In genomic region chr1:70256664-70257063, GRCh38 we compare ENCODE assay signal across 16 cellular contexts. TPM values are rescaled to one million over a fixed set of nuclear protein-coding genes. Genes with fewer than 3 reads are reported as not detected.
DNase-seq lines count a peak whose midpoint lies in the region; ATAC-seq and TF ChIP-seq lines count a peak whose summit lies in the region.
"Had no signal": no experiment of that assay in that cellular context is flagged by ENCODE, and none has a peak within 500 bp of the region (broad histone marks: within the 10 kb centered on the region; RNA-seq: fewer than 3 reads in every experiment).

No MANE protein-coding gene starts in this region.

- CTCF ChIA-PET in WTC11 (lab: Charles Lee), result no interaction called here

- H3K27ac ChIP-seq in right cardiac atrium (ENCODE audit: low read length), result peak overlapping the region; percentile 45
- H3K27ac ChIP-seq: BLaER1 treated with 17β-estradiol and CSF1 and Interleukin-3, amounts not matched to agents 10 nM and 100 nM had no signal

- TF ChIP-seq CTCF in WTC11 (IDR thresholded peaks at IDR 0.05) (no peak), CD14-positive monocyte (IDR thresholded peaks at IDR 0.05) (no peak)

- POLR2A ChIA-PET in WTC11 (lab: Charles Lee), result interaction anchor here (2.1 kb wide), 1 partner anchor 154 kb away, joined by 9 read pairs; the partner anchor contains the start of gene CTH

- H3K27ac Mint-ChIP-seq in WTC11 (peak overlapping the region; percentile 19), CD14-positive monocyte (no peak overlapping the region)

- 73% methylated on average over 1 of the region's 1 CpG for whole genome bisulfite sequencing in right cardiac atrium

- ATAC-seq in Right ventricle myocardium inferior, result peak; percentile 34
- no peak for ATAC-seq in WTC11
- peak; percentile 45 to 46 for ATAC-seq in right cardiac atrium
- ATAC-seq in GM19351 (IDR thresholded peaks at IDR 0.05; ENCODE audit: unreplicated experiment), result no peak

- H3K36me3 Mint-ChIP-seq in WTC11, result peaks cover 7% of the 10 kb centered on the region
- H3K36me3 Mint-ChIP-seq in CD14-positive monocyte, result peaks cover 14 to 18% of the 10 kb centered on the region in 2 donors

- H3K9me3 Mint-ChIP-seq in WTC11, result no peaks in the 10 kb centered on the region
- peaks cover 0 to 1% (median 0%) of the 10 kb centered on the region in 7 donors for H3K9me3 Mint-ChIP-seq in CD14-positive monocyte
- H3K9me3 Mint-ChIP-seq: CD8-positive, alpha-beta memory T cell had no signal

- DNase-seq in Right ventricle myocardium inferior (ENCODE audit: missing footprints) (no peak), cardiac septum (ENCODE audit: low spot score) (no peak), WTC11 (ENCODE audit: low spot score) (no peak), right cardiac atrium (no peak), CD14-positive monocyte (ENCODE audit: low spot score) (no peak)
- no peak for DNase-seq in activated CD4-positive, alpha-beta T cell treated with anti-CD3 and anti-CD28 coated beads, Interleukin-2, amount 50 U/mL, for 4 hours
- DNase-seq: CD8-positive, alpha-beta memory T cell; HCEC 1CT; NCI-H1105 treated with DMSO at 0.1 percent for 48 hours; NCI-H187; NCI-H2227 treated with DMSO at 0.1 percent for 48 hours; NCI-H510A treated with DMSO at 0.1 percent for 48 hours; NCI-H774; SIG-M5 had no signal

- H3K27me3 Mint-ChIP-seq in WTC11 (ENCODE audit: low read depth) (no peaks in the 10 kb centered on the region), CD14-positive monocyte (ENCODE audit: low read depth in 3 of 3) (no peaks in the 10 kb centered on the region)
- H3K27me3 Mint-ChIP-seq: CD8-positive, alpha-beta memory T cell had no signal

- no peaks in the 10 kb centered on the region for H3K27me3 ChIP-seq in right cardiac atrium (ENCODE audit: control insufficient read depth, insufficient read depth)
- H3K27me3 ChIP-seq: BLaER1 treated with 17β-estradiol and CSF1 and Interleukin-3, amounts not matched to agents 10 nM and 100 nM had no signal

- no peaks in the 10 kb centered on the region for H3K4me1 Mint-ChIP-seq in WTC11
- H3K4me1 Mint-ChIP-seq in CD14-positive monocyte, result no peaks in the 10 kb centered on the region
- H3K4me1 Mint-ChIP-seq: CD8-positive, alpha-beta memory T cell had no signal

- no peaks in the 10 kb centered on the region for H3K9me3 ChIP-seq in right cardiac atrium (ENCODE audit: control insufficient read depth, low read length)
- H3K9me3 ChIP-seq: BLaER1 treated with 17β-estradiol and CSF1 and Interleukin-3, amounts not matched to agents 10 nM and 100 nM had no signal

- intact Hi-C loops in Right ventricle myocardium inferior (cut with DNase I), result no loop called here
- intact Hi-C loops in cardiac septum (cut with DNase I), result no loop called here
- intact Hi-C loops in right cardiac atrium (cut with DNase I), result no loop called here
- intact Hi-C loops in CD14-positive monocyte (cut with micrococcal nuclease), result no loop called here

- no peak overlapping the region for H3K4me3 ChIP-seq in right cardiac atrium (ENCODE audit: low read length)
- H3K4me3 ChIP-seq: BLaER1 treated with 17β-estradiol and CSF1 and Interleukin-3, amounts not matched to agents 10 nM and 100 nM had no signal

- H3K4me1 ChIP-seq in right cardiac atrium (ENCODE audit: control insufficient read depth, insufficient read depth, low read length), result no peaks in the 10 kb centered on the region
- H3K4me1 ChIP-seq: BLaER1 treated with 17β-estradiol and CSF1 and Interleukin-3, amounts not matched to agents 10 nM and 100 nM had no signal

- H3K4me3 Mint-ChIP-seq in WTC11, result no peak overlapping the region
- no peak overlapping the region for H3K4me3 Mint-ChIP-seq in CD14-positive monocyte
- H3K4me3 Mint-ChIP-seq: CD8-positive, alpha-beta memory T cell had no signal

TF ChIP-seq in WTC11, 78 proteins besides CTCF, POLR2A, EP300 and RAD21 (continues in another document):
- TF ChIP-seq ATF1 (CRISPR knock-in tag; IDR thresholded peaks at IDR 0.05), result no peak
- no peak for TF ChIP-seq E2F1 (CRISPR knock-in tag; IDR thresholded peaks at IDR 0.05)
- TF ChIP-seq HMGA2 (CRISPR knock-in tag; IDR thresholded peaks at IDR 0.05), result no peak
- no peak for TF ChIP-seq EMX1 (CRISPR knock-in tag; IDR thresholded peaks at IDR 0.05)
- no peak for TF ChIP-seq SOX15 (CRISPR knock-in tag; IDR thresholded peaks at IDR 0.05)
- TF ChIP-seq ZMAT4 (CRISPR knock-in tag; IDR thresholded peaks at IDR 0.05), result no peak
- no peak for TF ChIP-seq ERG (CRISPR knock-in tag; IDR thresholded peaks at IDR 0.05)
- no peak for TF ChIP-seq NR2C2 (CRISPR knock-in tag; IDR thresholded peaks at IDR 0.05)
- no peak for TF ChIP-seq ZNF423 (CRISPR knock-in tag; IDR thresholded peaks at IDR 0.05)
- TF ChIP-seq E2F4 (CRISPR knock-in tag; IDR thresholded peaks at IDR 0.05; ENCODE audit: borderline replicate concordance, low read depth), result no peak
- TF ChIP-seq GTF2I (CRISPR knock-in tag; conservative IDR thresholded peaks at IDR 0.05), result no peak
- TF ChIP-seq ZBTB21 (CRISPR knock-in tag; IDR thresholded peaks at IDR 0.05; ENCODE audit: borderline replicate concordance), result no peak
- TF ChIP-seq TP53 (CRISPR knock-in tag; IDR thresholded peaks at IDR 0.05), result no peak
- TF ChIP-seq ZNF532 (CRISPR knock-in tag; IDR thresholded peaks at IDR 0.05; ENCODE audit: borderline replicate concordance), result no peak

RNA-seq across cellular contexts. Expression of gene SRSF11, which starts 35.5 kb away (rescaled TPM):
- total RNA-seq in Right ventricle myocardium inferior (49.4 TPM), cardiac septum (64.8 TPM), WTC11 (2021) (170 to 193 TPM (median 171 TPM) in 3 replicates), right cardiac atrium (10 to 100 TPM; 61.8 to 81.4 (median 66.7) TPM)
- polyA plus RNA-seq in right cardiac atrium (56.5 TPM), CD14-positive monocyte (10 to 100 TPM; 60.0 to 66.5 TPM)

RNA-seq across cellular contexts. Expression of gene LRRC40, which starts 51.3 kb away (rescaled TPM):
- total RNA-seq in Right ventricle myocardium inferior (10.5 TPM), cardiac septum (10.6 TPM), WTC11 (2021) (26.7 to 31.5 TPM (median 31.0 TPM) in 3 replicates), right cardiac atrium (10 to 100 TPM; 10.4 to 11.3 (median 11.0) TPM)
- polyA plus RNA-seq in right cardiac atrium (8.9 TPM), CD14-positive monocyte (1 to 10 TPM; 4.3 to 6.3 TPM)

Comparison
In these comparisons a context has a peak if more than half of its experiments do, and no peak if none do; other contexts are left out.
1. ATAC-seq: peak in Right ventricle myocardium inferior (single experiment) and right cardiac atrium (2 of 2); none in WTC11 (single experiment) and GM19351 (single experiment).